ENCODE assay signal across 8 cellular contexts in genomic region chr10:102421645-102422585, GRCh38. TPM values are rescaled to one million over a fixed set of nuclear protein-coding genes. Genes with fewer than 3 reads are reported as not detected.
DNase-seq lines count a peak whose midpoint lies in the region; ATAC-seq, FAIRE-seq and TF ChIP-seq lines count a peak whose summit lies in the region.

No MANE protein-coding gene starts in this region.

- H3K4me2 ChIP-seq in keratinocyte (ENCODE audit: control insufficient read depth, extremely low read depth, insufficient read depth, low read depth, low read length) = peak overlapping the region; percentile 91

- H3K27ac Mint-ChIP-seq in stimulated activated naive CD8-positive, alpha-beta T cell treated with anti-CD3 and anti-CD28 coated beads, Interleukin-15, amount 100 ng/mL, for 72 hours = peak overlapping the region in 1 of 2 donors; percentile 95

- H3K36me3 ChIP-seq in keratinocyte (ENCODE audit: control insufficient read depth in 2 of 2, extremely low read depth in 1 of 2, insufficient read depth in 2 of 2, low read length in 2 of 2) = peaks cover 8 to 17% of the 10 kb centered on the region in 2 experiments

- H3K9ac ChIP-seq in keratinocyte (ENCODE audit: control insufficient read depth, extremely low read depth, insufficient read depth, low read length) = peak overlapping the region; percentile 82

- peaks cover 3% of the 10 kb centered on the region for H3K79me2 ChIP-seq in keratinocyte (ENCODE audit: control insufficient read depth, insufficient read depth, low read length)

- no peak for FAIRE-seq in keratinocyte (lab: Jason Lieb, UNC)

- H3K27ac ChIP-seq in keratinocyte (ENCODE audit: control insufficient read depth, insufficient read depth, low read length) = peak overlapping the region; percentile 72

- H4K20me1 ChIP-seq in keratinocyte (ENCODE audit: control insufficient read depth, extremely low read depth, insufficient read depth, low read length) = no peaks in the 10 kb centered on the region

- peak; percentile 7 for ATAC-seq in stimulated activated naive CD8-positive, alpha-beta T cell treated with anti-CD3 and anti-CD28 coated beads, Interleukin-15, amount 100 ng/mL, for 72 hours
- ATAC-seq in HG03442 (IDR thresholded peaks at IDR 0.05; ENCODE audit: unreplicated experiment) = no peak

- no peaks in the 10 kb centered on the region for H3K9me1 ChIP-seq in keratinocyte (ENCODE audit: control insufficient read depth, extremely low read depth, insufficient read depth, low read length)

- H2AFZ ChIP-seq in keratinocyte (ENCODE audit: control insufficient read depth, low read length) = peak overlapping the region; percentile 73

- peak; percentile 76 for DNase-seq in activated effector memory CD4-positive, alpha-beta T cell treated with anti-CD3 and anti-CD28 coated beads, Interleukin-2, amount 50 U/mL, for 16 hours
- DNase-seq in activated effector memory CD4-positive, alpha-beta T cell treated with Interleukin-2 at 50 U/mL for 16 hours = no peak
- peak; percentile 28 for DNase-seq in KBM-7
- peak; percentile 44 for DNase-seq in astrocyte of the hippocampus (ENCODE audit: low read depth, low spot score)
- DNase-seq in keratinocyte (ENCODE audit: low read depth, low spot score) = no peak
- peak; percentile 38 to 59 for DNase-seq in stimulated activated naive CD8-positive, alpha-beta T cell treated with anti-CD3 and anti-CD28 coated beads, Interleukin-15, amount 100 ng/mL, for 72 hours
- DNase-seq in stimulated activated CD4-positive, alpha-beta T cell treated with anti-CD3 and anti-CD28 coated beads, Interleukin-1b, Interleukin-23, amount 100 ng/mL, for 48 hours = no peak

- H3K4me1 ChIP-seq in keratinocyte (ENCODE audit: control insufficient read depth, extremely low read depth, insufficient read depth, low read length) = peaks cover 29% of the 10 kb centered on the region

- dilution Hi-C loops in keratinocyte (cut with MboI; ENCODE audit: extremely low pct_ligation_motif_present, low sequenced_read_pairs) = no loop called here

- TF ChIP-seq CTCF in keratinocyte (optimal IDR thresholded peaks at IDR 0.05 in 1 of 3, IDR thresholded peaks at IDR 0.05 in 1 of 3, conservative IDR thresholded peaks at IDR 0.05 in 1 of 3; ENCODE audit: extremely low read depth in 1 of 3, insufficient read depth in 2 of 3, low read length in 3 of 3) = no peak

- peak overlapping the region; percentile 65 to 83 (median 71) for H3K4me3 ChIP-seq in keratinocyte (ENCODE audit: control insufficient read depth in 2 of 3, extremely low read depth in 1 of 3, insufficient read depth in 2 of 3, low read depth in 1 of 3, low read length in 3 of 3)

- no peaks in the 10 kb centered on the region for H3K9me3 ChIP-seq in keratinocyte (ENCODE audit: control insufficient read depth, low read depth, low read length)

- H3K27me3 ChIP-seq in keratinocyte (ENCODE audit: control insufficient read depth, extremely low read depth, insufficient read depth, low read length) = peaks cover 18% of the 10 kb centered on the region

- H3K9me3 Mint-ChIP-seq in stimulated activated naive CD8-positive, alpha-beta T cell treated with anti-CD3 and anti-CD28 coated beads, Interleukin-15, amount 100 ng/mL, for 72 hours = no peaks in the 10 kb centered on the region

- H3K4me3 Mint-ChIP-seq in stimulated activated naive CD8-positive, alpha-beta T cell treated with anti-CD3 and anti-CD28 coated beads, Interleukin-15, amount 100 ng/mL, for 72 hours = peak overlapping the region; percentile 97 to 99

- H3K27me3 Mint-ChIP-seq in stimulated activated naive CD8-positive, alpha-beta T cell treated with anti-CD3 and anti-CD28 coated beads, Interleukin-15, amount 100 ng/mL, for 72 hours = peaks cover 25% of the 10 kb centered on the region

- peaks cover 52% of the 10 kb centered on the region for H3K4me1 Mint-ChIP-seq in stimulated activated naive CD8-positive, alpha-beta T cell treated with anti-CD3 and anti-CD28 coated beads, Interleukin-15, amount 100 ng/mL, for 72 hours

- in situ Hi-C loops in KBM-7 (cut with MboI; ENCODE audit: low pct_unique_long_range_greater_than_20kb, low sequenced_read_pairs) = no loop called here

RNA-seq across cellular contexts. Expression of gene FBXL15, which starts 1.3 kb away (rescaled TPM):
- polyA plus RNA-seq in keratinocyte = 3.1 to 4.9 TPM (median 3.5 TPM) in 3 replicates
- 1.6 TPM for polyA plus RNA-seq in keratinocyte (2011; ENCODE audit: low read depth)
- polyA plus RNA-seq in keratinocyte (2011; cell fraction: cytosol; rRNA removed) = 1.5 and 7.8 TPM in 2 replicates
- 4.3 and 7.1 TPM in 2 replicates for polyA plus RNA-seq in keratinocyte (2011; cell fraction: nucleus; rRNA removed)
- polyA plus RNA-seq in keratinocyte (2012; ENCODE audit: low replicate concordance) = 4.7 and 5.6 TPM in 2 replicates
- polyA minus RNA-seq in keratinocyte = 0.33 to 0.74 TPM (median 0.66 TPM) in 3 replicates
- 8.4 TPM for polyA minus RNA-seq in keratinocyte (2011; cell fraction: cytosol; rRNA and poly(A)+ RNA removed)
- polyA minus RNA-seq in keratinocyte (2011; cell fraction: nucleus; rRNA and poly(A)+ RNA removed) = 2.8 and 3.0 TPM in 2 replicates

RNA-seq across cellular contexts. Expression of gene PSD, which starts 3.3 kb away (rescaled TPM):
- polyA plus RNA-seq in keratinocyte = 0.10 to 0.81 TPM (median 0.11 TPM) in 3 replicates
- polyA plus RNA-seq in keratinocyte (2011; ENCODE audit: low read depth) = 0.46 TPM
- 0.11 and 0.19 TPM in 2 replicates for polyA plus RNA-seq in keratinocyte (2011; cell fraction: cytosol; rRNA removed)
- 0.56 and 0.69 TPM in 2 replicates for polyA plus RNA-seq in keratinocyte (2011; cell fraction: nucleus; rRNA removed)
- 0.71 and 1.0 TPM in 2 replicates for polyA plus RNA-seq in keratinocyte (2012; ENCODE audit: low replicate concordance)
- polyA minus RNA-seq in keratinocyte = 0.07 TPM in 1 of 3 replicates, not detected in the others
- not detected for polyA minus RNA-seq in keratinocyte (2011; cell fraction: cytosol; rRNA and poly(A)+ RNA removed)
- polyA minus RNA-seq in keratinocyte (2011; cell fraction: nucleus; rRNA and poly(A)+ RNA removed) = 0.42 and 0.54 TPM in 2 replicates

RNA-seq across cellular contexts. Expression of gene CUEDC2, which starts 10.5 kb away (rescaled TPM):
- polyA plus RNA-seq in keratinocyte = 35.8 to 77.3 TPM (median 46.6 TPM) in 3 replicates
- polyA plus RNA-seq in keratinocyte (2011; ENCODE audit: low read depth) = 12.7 TPM
- 43.1 and 74.9 TPM in 2 replicates for polyA plus RNA-seq in keratinocyte (2011; cell fraction: cytosol; rRNA removed)
- polyA plus RNA-seq in keratinocyte (2011; cell fraction: nucleus; rRNA removed) = 57.2 and 68.1 TPM in 2 replicates
- polyA plus RNA-seq in keratinocyte (2012; ENCODE audit: low replicate concordance) = 30.2 and 63.8 TPM in 2 replicates
- polyA minus RNA-seq in keratinocyte = 30.5 to 34.5 TPM (median 33.6 TPM) in 3 replicates
- 55.1 TPM for polyA minus RNA-seq in keratinocyte (2011; cell fraction: cytosol; rRNA and poly(A)+ RNA removed)
- 10.6 and 15.3 TPM in 2 replicates for polyA minus RNA-seq in keratinocyte (2011; cell fraction: nucleus; rRNA and poly(A)+ RNA removed)

RNA-seq across cellular contexts. Expression of gene NFKB2, which starts 26.4 kb away (rescaled TPM):
- 14.8 to 16.8 TPM (median 15.8 TPM) in 3 replicates for polyA plus RNA-seq in keratinocyte
- 47.7 TPM for polyA plus RNA-seq in keratinocyte (2011; ENCODE audit: low read depth)
- polyA plus RNA-seq in keratinocyte (2011; cell fraction: cytosol; rRNA removed) = 9.6 and 15.3 TPM in 2 replicates
- polyA plus RNA-seq in keratinocyte (2011; cell fraction: nucleus; rRNA removed) = 47.4 and 48.2 TPM in 2 replicates
- 21.2 and 23.3 TPM in 2 replicates for polyA plus RNA-seq in keratinocyte (2012; ENCODE audit: low replicate concordance)
- 11.1 to 25.1 TPM (median 12.4 TPM) in 3 replicates for polyA minus RNA-seq in keratinocyte
- polyA minus RNA-seq in keratinocyte (2011; cell fraction: cytosol; rRNA and poly(A)+ RNA removed) = 12.9 TPM
- polyA minus RNA-seq in keratinocyte (2011; cell fraction: nucleus; rRNA and poly(A)+ RNA removed) = 22.6 and 23.0 TPM in 2 replicates

RNA-seq across cellular contexts. Expression of gene C10orf95, which starts 29.4 kb away (rescaled TPM):
- polyA plus RNA-seq in keratinocyte = 0.60 to 0.81 TPM (median 0.63 TPM) in 3 replicates
- 0.24 TPM for polyA plus RNA-seq in keratinocyte (2011; ENCODE audit: low read depth)
- 0.43 and 0.78 TPM in 2 replicates for polyA plus RNA-seq in keratinocyte (2011; cell fraction: cytosol; rRNA removed)
- polyA plus RNA-seq in keratinocyte (2011; cell fraction: nucleus; rRNA removed) = 0.27 and 0.52 TPM in 2 replicates
- polyA plus RNA-seq in keratinocyte (2012; ENCODE audit: low replicate concordance) = 0.83 and 2.1 TPM in 2 replicates
- 0.26 to 0.99 TPM (median 0.43 TPM) in 3 replicates for polyA minus RNA-seq in keratinocyte
- polyA minus RNA-seq in keratinocyte (2011; cell fraction: cytosol; rRNA and poly(A)+ RNA removed) = not detected
- 0.39 and 0.42 TPM in 2 replicates for polyA minus RNA-seq in keratinocyte (2011; cell fraction: nucleus; rRNA and poly(A)+ RNA removed)

Comparison
In these comparisons a context has a peak if more than half of its experiments do, and no peak if none do; other contexts are left out.
1. DNase-seq: peak in activated effector memory CD4-positive, alpha-beta T cell treated with anti-CD3 and anti-CD28 coated beads, Interleukin-2, amount 50 U/mL, for 16 hours (single experiment), KBM-7 (single experiment), astrocyte of the hippocampus (single experiment) and stimulated activated naive CD8-positive, alpha-beta T cell treated with anti-CD3 and anti-CD28 coated beads, Interleukin-15, amount 100 ng/mL, for 72 hours (2 of 2); none in activated effector memory CD4-positive, alpha-beta T cell treated with Interleukin-2 at 50 U/mL for 16 hours (single experiment), keratinocyte (single experiment) and stimulated activated CD4-positive, alpha-beta T cell treated with anti-CD3 and anti-CD28 coated beads, Interleukin-1b, Interleukin-23, amount 100 ng/mL, for 48 hours (single experiment).